ENCODE assay signal across 9 cellular contexts in the genomic region with DNA sequence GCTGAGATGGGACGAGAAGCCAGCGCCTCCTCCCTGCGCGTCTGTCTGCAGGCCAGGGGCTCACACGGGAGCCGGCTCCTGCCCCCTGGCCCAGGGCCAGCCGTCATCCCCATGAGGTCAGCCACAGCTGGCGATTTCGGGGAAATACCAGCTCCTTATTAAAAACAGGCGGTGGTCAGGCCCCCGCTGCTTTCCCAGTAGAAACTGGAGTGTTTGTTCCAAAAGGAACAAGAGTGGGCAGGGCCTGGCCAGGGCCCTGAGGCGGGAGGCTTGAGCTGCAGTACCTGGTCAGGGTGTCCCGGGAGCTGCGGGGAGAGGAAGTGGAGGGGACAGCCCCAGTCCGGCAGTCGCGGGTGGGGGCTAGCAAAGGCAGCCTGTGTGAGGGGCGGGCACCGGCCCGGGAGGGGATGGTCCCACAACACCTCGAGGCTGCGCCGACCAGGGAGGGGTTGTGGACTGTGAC. TPM values are rescaled to one million over a fixed set of nuclear protein-coding genes. Genes with fewer than 3 reads are reported as not detected.
DNase-seq lines count a peak whose midpoint lies in the region; ATAC-seq and TF ChIP-seq lines count a peak whose summit lies in the region.
"Had no signal": no experiment of that assay in that cellular context is flagged by ENCODE, and none has a peak within 500 bp of the region (broad histone marks: within the 10 kb centered on the region; RNA-seq: fewer than 3 reads in every experiment).

No MANE protein-coding gene starts in this region.

- H3K27me3 ChIP-seq in CD8-positive, alpha-beta T cell (ENCODE audit: insufficient read depth, low read length), result no peaks in the 10 kb centered on the region
- H3K27me3 ChIP-seq in Loucy (ENCODE audit: insufficient read depth, low read length, poor library complexity, severe bottlenecking), result no peaks in the 10 kb centered on the region
- H3K27me3 ChIP-seq in layer of hippocampus (ENCODE audit: control insufficient read depth, insufficient read depth, low read length), result no peaks in the 10 kb centered on the region
- H3K27me3 ChIP-seq in stomach, result no peaks in the 10 kb centered on the region

- H3K9me3 Mint-ChIP-seq in CD8-positive, alpha-beta T cell, result peaks cover 21% of the 10 kb centered on the region

- peak overlapping the region; percentile 80 for H3K4me2 ChIP-seq in Loucy (ENCODE audit: low read depth, low read length, poor library complexity, severe bottlenecking)

- H3K4me3 ChIP-seq in CD8-positive, alpha-beta T cell (ENCODE audit: low read depth, low read length), result peak overlapping the region; percentile 82
- H3K4me3 ChIP-seq in Loucy (ENCODE audit: low read length, poor library complexity, severe bottlenecking), result peak overlapping the region; percentile 81
- H3K4me3 ChIP-seq in stomach, result peak overlapping the region; percentile 55 to 66 (median 58)
- H3K4me3 ChIP-seq: SK-N-MC had no signal

- no peaks in the 10 kb centered on the region for H3K9me2 ChIP-seq in Loucy (replicated peaks; ENCODE audit: low read depth, low read length)

- no peak for TF ChIP-seq CTCF in CD8-positive, alpha-beta T cell (IDR thresholded peaks at IDR 0.05)
- TF ChIP-seq CTCF in Loucy (conservative IDR thresholded peaks at IDR 0.05; ENCODE audit: low read length) (no peak), stomach (IDR thresholded peaks at IDR 0.05) (no peak)

- H3K4me3 Mint-ChIP-seq in CD8-positive, alpha-beta T cell, result peak overlapping the region; percentile 85

- peak overlapping the region; percentile 83 for H3K27ac Mint-ChIP-seq in CD8-positive, alpha-beta T cell

- intact Hi-C loops in CD8-positive, alpha-beta T cell (cut with DNase I, micrococcal nuclease), result loop anchor here in 1 of 2 experiments (5.0 kb wide), 1 partner anchor 477 kb away; no protein-coding TSS in a partner anchor
- intact Hi-C loops in stomach (cut with DNase I; ENCODE audit: low total_unique reads), result no loop called here

- peak overlapping the region; percentile 36 for H3K27ac ChIP-seq in CD8-positive, alpha-beta T cell (ENCODE audit: low read depth, low read length)
- H3K27ac ChIP-seq in caudate nucleus (ENCODE audit: low read depth, low read length), result peak overlapping the region; percentile 26
- H3K27ac ChIP-seq in layer of hippocampus (ENCODE audit: low read depth, low read length), result peak overlapping the region; percentile 77
- H3K27ac ChIP-seq in stomach, result peak overlapping the region; percentile 22 to 87 (median 82)
- H3K27ac ChIP-seq: SK-N-MC had no signal

- POLR2A ChIA-PET in CD8-positive, alpha-beta T cell (lab: Charles Lee), result interaction anchor here (0.6 kb wide), 1 partner anchor 31 kb away, joined by 3 read pairs; no protein-coding TSS in a partner anchor

- no peaks in the 10 kb centered on the region for H3K36me3 ChIP-seq in CD8-positive, alpha-beta T cell (ENCODE audit: insufficient read depth, low read length)
- H3K36me3 ChIP-seq in Loucy (ENCODE audit: insufficient read depth, low read length) (no peaks in the 10 kb centered on the region), stomach (no peaks in the 10 kb centered on the region)

- no peaks in the 10 kb centered on the region for H3F3A ChIP-seq in Loucy (ENCODE audit: low read depth)

- peaks cover 10% of the 10 kb centered on the region for H3K4me1 ChIP-seq in CD8-positive, alpha-beta T cell (ENCODE audit: insufficient read depth, low read length)
- H3K4me1 ChIP-seq in Loucy (ENCODE audit: insufficient read depth, low read length, poor library complexity, severe bottlenecking) (peaks cover 7% of the 10 kb centered on the region), stomach (peaks cover 18 to 25% (median 22%) of the 10 kb centered on the region in 4 donors)

- WGBS in stomach, 5 donors, result 1 to 11% (median 7%) methylated on average over 12 to 23 of the region's 23 CpGs

- peak overlapping the region; percentile 85 for H3K9ac ChIP-seq in Loucy (ENCODE audit: low read depth, low read length, poor library complexity, severe bottlenecking)

- peaks cover 11% of the 10 kb centered on the region for H3K4me1 Mint-ChIP-seq in CD8-positive, alpha-beta T cell (ENCODE audit: low read depth)

- no peak for DNase-seq in CD8-positive, alpha-beta T cell
- DNase-seq in caudate nucleus (lab: John Stamatoyannopoulos, UW), result peak in 15 of 61 donors; percentile 42 to 74 (median 60)
- DNase-seq in stomach, result peak; percentile 53
- no peak for DNase-seq in HuH-7.5 (ENCODE audit: low spot score)

- no peaks in the 10 kb centered on the region for H3K27me3 Mint-ChIP-seq in CD8-positive, alpha-beta T cell (ENCODE audit: low read depth)

- TF ChIP-seq POLR2A in stomach (IDR thresholded peaks at IDR 0.05), result no peak

- H3K9me3 ChIP-seq in CD8-positive, alpha-beta T cell (ENCODE audit: low read length), result peaks cover 4% of the 10 kb centered on the region
- H3K9me3 ChIP-seq in Loucy (ENCODE audit: insufficient read depth, low read depth, low read length), result peaks cover 2% of the 10 kb centered on the region; the same call in 1 of the 2 replicates
- peaks cover 0 to 21% (median 7%) of the 10 kb centered on the region in 4 donors for H3K9me3 ChIP-seq in stomach

- ATAC-seq in CD8-positive, alpha-beta T cell, result no peak
- peak; percentile 55 for ATAC-seq in GM21390 (IDR thresholded peaks at IDR 0.05; ENCODE audit: unreplicated experiment)
- ATAC-seq in HG03565 (IDR thresholded peaks at IDR 0.05; ENCODE audit: unreplicated experiment), result no peak

- H2AFZ ChIP-seq in Loucy (ENCODE audit: low read length), result peak overlapping the region; percentile 98

- H3K36me3 Mint-ChIP-seq in CD8-positive, alpha-beta T cell, result peaks cover 4% of the 10 kb centered on the region

- CTCF ChIA-PET in CD8-positive, alpha-beta T cell (lab: Charles Lee), result interaction anchor here (1.2 to 3.3 kb wide), 5 partner anchors 8 to 154 kb away, joined by 3 to 21 read pairs (median 6); no protein-coding TSS in a partner anchor

- no peaks in the 10 kb centered on the region for H4K20me1 ChIP-seq in Loucy (ENCODE audit: insufficient read depth, low read length, poor library complexity, severe bottlenecking)

- H3K79me2 ChIP-seq in Loucy (ENCODE audit: insufficient read depth, low read length), result no peaks in the 10 kb centered on the region

- no peak for TF ChIP-seq EP300 in stomach (IDR thresholded peaks at IDR 0.05)

RNA-seq across cellular contexts. Expression of gene MYL3, which starts 17.8 kb away (rescaled TPM):
- not detected for total RNA-seq in CD8-positive, alpha-beta T cell
- 1 to 10 TPM in 1 of 5 donors, not detected in 4; 3.1 TPM for total RNA-seq in stomach
- polyA plus RNA-seq in stomach, result 10 to 100 TPM in 1 of 3 donors, 1 to 10 TPM in 2; 1.5 to 11.5 (median 6.8) TPM

RNA-seq across cellular contexts. Expression of gene PTH1R, which starts 32.1 kb away (rescaled TPM):
- total RNA-seq in CD8-positive, alpha-beta T cell, result not detected
- 1 to 10 TPM; 2.6 to 4.0 (median 3.5) TPM for total RNA-seq in stomach
- 10 to 100 TPM in 2 of 3 donors, 1 to 10 TPM in 1; 8.4 to 22.4 (median 20.9) TPM for polyA plus RNA-seq in stomach

Comparison
In these comparisons a context has a peak if more than half of its experiments do, and no peak if none do; other contexts are left out.
1. H3K27ac ChIP-seq: peak in every context shown above with its lines; median percentile 82 in stomach; 77 in layer of hippocampus; 36 in CD8-positive, alpha-beta T cell; 26 in caudate nucleus.